ENCODE assay signal across 8 cellular contexts in genomic region chr10:30493609-30494530, GRCh38. TPM values are rescaled to one million over a fixed set of nuclear protein-coding genes. Genes with fewer than 3 reads are reported as not detected.
A peak's percentile ranks its signal among the peaks of the same experiment; 100 is the strongest.
DNase-seq lines count a peak whose midpoint lies in the region; ATAC-seq and TF ChIP-seq lines count a peak whose summit lies in the region.

No MANE protein-coding gene starts in this region.

- peaks cover 30% of the 10 kb centered on the region for H3K4me1 ChIP-seq in DND-41 (ENCODE audit: insufficient read depth, low read length)
- H3K4me1 ChIP-seq in osteoblast (ENCODE audit: insufficient read depth, low read length), result peaks cover 19% of the 10 kb centered on the region

- H3K27ac ChIP-seq in DND-41 (ENCODE audit: low read length), result peak overlapping the region; percentile 35; the same call in 1 of the 2 replicates
- peak overlapping the region; percentile 27 for H3K27ac ChIP-seq in osteoblast (ENCODE audit: low read depth, low read length)

- no peaks in the 10 kb centered on the region for H3K9me3 Mint-ChIP-seq in dendritic cell treated with granulocyte-macrophage colony-stimulating factor and Interleukin-4, amounts not matched to agents 40 ng/mL and 50 ng/mL, for 4 days

- no peaks in the 10 kb centered on the region for H3K36me3 ChIP-seq in DND-41 (ENCODE audit: insufficient read depth, low read length)
- no peaks in the 10 kb centered on the region for H3K36me3 ChIP-seq in MG63
- H3K36me3 ChIP-seq in osteoblast (ENCODE audit: insufficient read depth, low read length), result no peaks in the 10 kb centered on the region

- H3K36me3 Mint-ChIP-seq in dendritic cell treated with granulocyte-macrophage colony-stimulating factor and Interleukin-4, amounts not matched to agents 40 ng/mL and 50 ng/mL, for 4 days (ENCODE audit: low read depth), result no peaks in the 10 kb centered on the region

- H3K9me3 ChIP-seq in DND-41 (ENCODE audit: insufficient read depth, low read length, severe bottlenecking) (no peaks in the 10 kb centered on the region), MG63 (no peaks in the 10 kb centered on the region), osteoblast (ENCODE audit: low read depth, low read length) (peaks cover 2% of the 10 kb centered on the region)

- H3K4me2 ChIP-seq in DND-41 (ENCODE audit: insufficient read depth, low read length) (no peak overlapping the region), osteoblast (ENCODE audit: insufficient read depth, low read length) (no peak overlapping the region)

- no peaks in the 10 kb centered on the region for H3K27me3 Mint-ChIP-seq in dendritic cell treated with granulocyte-macrophage colony-stimulating factor and Interleukin-4, amounts not matched to agents 40 ng/mL and 50 ng/mL, for 4 days

- no peak overlapping the region for H3K4me3 ChIP-seq in DND-41 (ENCODE audit: low read depth in 1 of 2, low read length in 2 of 2)
- no peak overlapping the region for H3K4me3 ChIP-seq in MG63
- no peak overlapping the region for H3K4me3 ChIP-seq in osteoblast (ENCODE audit: insufficient read depth, low read length)

- H2AFZ ChIP-seq in DND-41 (ENCODE audit: low read depth, low read length) (0 out of 2 replicates have a peak overlapping the region, but pooled peaks have one; percentile 41), osteoblast (ENCODE audit: low read length) (no peak overlapping the region)

- H3K4me1 Mint-ChIP-seq in dendritic cell treated with granulocyte-macrophage colony-stimulating factor and Interleukin-4, amounts not matched to agents 40 ng/mL and 50 ng/mL, for 4 days (ENCODE audit: low read depth), result peaks cover 98% of the 10 kb centered on the region

- no peak for DNase-seq in DND-41
- DNase-seq in MG63, result peak; percentile 18
- peak; percentile 77 for DNase-seq in osteoblast (ENCODE audit: insufficient read length, low spot score, missing footprints)
- DNase-seq in DMS79 treated with DMSO at 0.1 percent for 48 hours (lab: John Stamatoyannopoulos, UW), result no peak
- DNase-seq in effector CD4-positive, alpha-beta T cell, result no peak

- peaks cover 3% of the 10 kb centered on the region for H3K27me3 ChIP-seq in DND-41 (ENCODE audit: insufficient read depth, low read length, poor library complexity)
- H3K27me3 ChIP-seq in MG63, result no peaks in the 10 kb centered on the region
- H3K27me3 ChIP-seq in osteoblast (ENCODE audit: insufficient read depth, low read length), result no peaks in the 10 kb centered on the region

- H3K9ac ChIP-seq in DND-41 (ENCODE audit: low read depth, low read length), result no peak overlapping the region

- H3K79me2 ChIP-seq in DND-41 (ENCODE audit: insufficient read depth, low read length), result no peaks in the 10 kb centered on the region
- H3K79me2 ChIP-seq in osteoblast (ENCODE audit: insufficient read depth, low read length), result no peaks in the 10 kb centered on the region

- peak overlapping the region; percentile 24 for H3K4me3 Mint-ChIP-seq in dendritic cell treated with granulocyte-macrophage colony-stimulating factor and Interleukin-4, amounts not matched to agents 40 ng/mL and 50 ng/mL, for 4 days

- intact Hi-C loops in dendritic cell treated with granulocyte-macrophage colony-stimulating factor and Interleukin-4, amounts not matched to agents 40 ng/mL and 50 ng/mL, for 4 days (cut with micrococcal nuclease), result loop anchor here (1.0 to 5.0 kb wide), 3 partner anchors 35 to 61 kb away; no protein-coding TSS in a partner anchor

- ATAC-seq in DND-41 (ENCODE audit: insufficient read depth, low read depth) (no peak), GM19452 (IDR thresholded peaks at IDR 0.05; ENCODE audit: unreplicated experiment) (peak; percentile 49), HG03565 (IDR thresholded peaks at IDR 0.05; ENCODE audit: unreplicated experiment) (no peak)

- TF ChIP-seq CTCF in DND-41 (IDR thresholded peaks at IDR 0.05; ENCODE audit: borderline replicate concordance, extremely low read depth, low read length, poor library complexity, severe bottlenecking) (peak; percentile 17), osteoblast (IDR thresholded peaks at IDR 0.05; ENCODE audit: extremely low read depth, low read depth, low read length) (peak; percentile 21)

- H3K27ac Mint-ChIP-seq in dendritic cell treated with granulocyte-macrophage colony-stimulating factor and Interleukin-4, amounts not matched to agents 40 ng/mL and 50 ng/mL, for 4 days, result peak overlapping the region; percentile 98

- H4K20me1 ChIP-seq in DND-41 (ENCODE audit: insufficient read depth, low read length) (no peaks in the 10 kb centered on the region), osteoblast (ENCODE audit: insufficient read depth, low read length) (no peaks in the 10 kb centered on the region)

RNA-seq across cellular contexts. Expression of gene MAP3K8, which starts 59.9 kb away (rescaled TPM):
- 0.10 and 1.4 TPM in 2 replicates for total RNA-seq in MG63 (2014; rRNA removed; shearing (Covaris generic); ENCODE audit: low replicate concordance)
- 10.3 and 14.5 TPM in 2 replicates for total RNA-seq in osteoblast

Comparison
In these comparisons a context has a peak if more than half of its experiments do, and no peak if none do; other contexts are left out.
1. DNase-seq: peak in MG63 (single experiment) and osteoblast (single experiment); none in DND-41 (single experiment), DMS79 treated with DMSO at 0.1 percent for 48 hours (single experiment) and effector CD4-positive, alpha-beta T cell (single experiment).